In the genomic region with DNA sequence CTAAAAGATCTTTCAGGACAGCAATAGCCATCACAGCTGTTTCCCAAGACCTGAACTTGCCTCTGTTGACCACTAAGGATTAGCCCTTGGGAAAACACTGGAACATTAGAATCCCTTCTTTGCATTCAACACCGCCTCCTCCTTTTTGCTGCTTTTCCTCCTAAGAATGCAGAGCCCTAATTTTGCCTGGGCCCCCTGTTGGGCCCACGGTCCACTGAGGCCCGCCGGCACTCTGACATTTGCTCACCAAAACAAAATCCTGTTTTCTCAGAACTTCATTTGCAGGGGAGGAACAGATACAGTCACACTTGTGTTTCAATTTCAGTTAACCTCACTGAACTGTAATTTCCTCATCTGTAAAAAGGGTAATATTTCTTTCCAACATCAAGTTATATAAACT, we compare ENCODE assay signal across 1 cellular context.
TF ChIP-seq lines count a peak whose summit lies in the region.

No MANE protein-coding gene starts in this region.

TF ChIP-seq in GM23338, 12 proteins besides CTCF, POLR2A, EP300 and RAD21 (continued from another document):
- TF ChIP-seq, protein P1, sequence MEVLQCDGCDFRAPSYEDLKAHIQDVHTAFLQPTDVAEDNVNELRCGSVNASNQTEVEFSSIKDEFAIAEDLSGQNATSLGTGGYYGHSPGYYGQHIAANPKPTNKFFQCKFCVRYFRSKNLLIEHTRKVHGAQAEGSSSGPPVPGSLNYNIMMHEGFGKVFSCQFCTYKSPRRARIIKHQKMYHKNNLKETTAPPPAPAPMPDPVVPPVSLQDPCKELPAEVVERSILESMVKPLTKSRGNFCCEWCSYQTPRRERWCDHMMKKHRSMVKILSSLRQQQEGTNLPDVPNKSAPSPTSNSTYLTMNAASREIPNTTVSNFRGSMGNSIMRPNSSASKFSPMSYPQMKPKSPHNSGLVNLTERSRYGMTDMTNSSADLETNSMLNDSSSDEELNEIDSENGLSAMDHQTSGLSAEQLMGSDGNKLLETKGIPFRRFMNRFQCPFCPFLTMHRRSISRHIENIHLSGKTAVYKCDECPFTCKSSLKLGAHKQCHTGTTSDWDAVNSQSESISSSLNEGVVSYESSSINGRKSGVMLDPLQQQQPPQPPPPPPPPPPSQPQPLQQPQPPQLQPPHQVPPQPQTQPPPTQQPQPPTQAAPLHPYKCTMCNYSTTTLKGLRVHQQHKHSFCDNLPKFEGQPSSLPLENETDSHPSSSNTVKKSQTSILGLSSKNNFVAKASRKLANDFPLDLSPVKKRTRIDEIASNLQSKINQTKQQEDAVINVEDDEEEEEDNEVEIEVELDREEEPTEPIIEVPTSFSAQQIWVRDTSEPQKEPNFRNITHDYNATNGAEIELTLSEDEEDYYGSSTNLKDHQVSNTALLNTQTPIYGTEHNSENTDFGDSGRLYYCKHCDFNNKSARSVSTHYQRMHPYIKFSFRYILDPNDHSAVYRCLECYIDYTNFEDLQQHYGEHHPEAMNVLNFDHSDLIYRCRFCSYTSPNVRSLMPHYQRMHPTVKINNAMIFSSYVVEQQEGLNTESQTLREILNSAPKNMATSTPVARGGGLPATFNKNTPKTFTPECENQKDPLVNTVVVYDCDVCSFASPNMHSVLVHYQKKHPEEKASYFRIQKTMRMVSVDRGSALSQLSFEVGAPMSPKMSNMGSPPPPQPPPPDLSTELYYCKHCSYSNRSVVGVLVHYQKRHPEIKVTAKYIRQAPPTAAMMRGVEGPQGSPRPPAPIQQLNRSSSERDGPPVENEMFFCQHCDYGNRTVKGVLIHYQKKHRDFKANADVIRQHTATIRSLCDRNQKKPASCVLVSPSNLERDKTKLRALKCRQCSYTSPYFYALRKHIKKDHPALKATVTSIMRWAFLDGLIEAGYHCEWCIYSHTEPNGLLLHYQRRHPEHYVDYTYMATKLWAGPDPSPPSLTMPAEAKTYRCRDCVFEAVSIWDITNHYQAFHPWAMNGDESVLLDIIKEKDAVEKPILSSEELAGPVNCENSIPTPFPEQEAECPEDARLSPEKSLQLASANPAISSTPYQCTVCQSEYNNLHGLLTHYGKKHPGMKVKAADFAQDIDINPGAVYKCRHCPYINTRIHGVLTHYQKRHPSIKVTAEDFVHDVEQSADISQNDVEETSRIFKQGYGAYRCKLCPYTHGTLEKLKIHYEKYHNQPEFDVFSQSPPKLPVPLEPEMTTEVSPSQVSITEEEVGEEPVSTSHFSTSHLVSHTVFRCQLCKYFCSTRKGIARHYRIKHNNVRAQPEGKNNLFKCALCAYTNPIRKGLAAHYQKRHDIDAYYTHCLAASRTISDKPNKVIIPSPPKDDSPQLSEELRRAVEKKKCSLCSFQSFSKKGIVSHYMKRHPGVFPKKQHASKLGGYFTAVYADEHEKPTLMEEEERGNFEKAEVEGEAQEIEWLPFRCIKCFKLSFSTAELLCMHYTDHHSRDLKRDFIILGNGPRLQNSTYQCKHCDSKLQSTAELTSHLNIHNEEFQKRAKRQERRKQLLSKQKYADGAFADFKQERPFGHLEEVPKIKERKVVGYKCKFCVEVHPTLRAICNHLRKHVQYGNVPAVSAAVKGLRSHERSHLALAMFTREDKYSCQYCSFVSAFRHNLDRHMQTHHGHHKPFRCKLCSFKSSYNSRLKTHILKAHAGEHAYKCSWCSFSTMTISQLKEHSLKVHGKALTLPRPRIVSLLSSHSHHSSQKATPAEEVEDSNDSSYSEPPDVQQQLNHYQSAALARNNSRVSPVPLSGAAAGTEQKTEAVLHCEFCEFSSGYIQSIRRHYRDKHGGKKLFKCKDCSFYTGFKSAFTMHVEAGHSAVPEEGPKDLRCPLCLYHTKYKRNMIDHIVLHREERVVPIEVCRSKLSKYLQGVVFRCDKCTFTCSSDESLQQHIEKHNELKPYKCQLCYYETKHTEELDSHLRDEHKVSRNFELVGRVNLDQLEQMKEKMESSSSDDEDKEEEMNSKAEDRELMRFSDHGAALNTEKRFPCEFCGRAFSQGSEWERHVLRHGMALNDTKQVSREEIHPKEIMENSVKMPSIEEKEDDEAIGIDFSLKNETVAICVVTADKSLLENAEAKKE (CRISPR knock-in tag; IDR thresholded peaks at IDR 0.05): no peak
- TF ChIP-seq EZH2phosphoT487 (IDR thresholded peaks at IDR 0.05; ENCODE audit: unreplicated experiment): no peak
- TF ChIP-seq REST (IDR thresholded peaks at IDR 0.05; ENCODE audit: unreplicated experiment): no peak
- TF ChIP-seq STAT1 (IDR thresholded peaks at IDR 0.05; ENCODE audit: unreplicated experiment): no peak
- no peak for TF ChIP-seq ETS1 (IDR thresholded peaks at IDR 0.05)
- TF ChIP-seq JUNB (IDR thresholded peaks at IDR 0.05; ENCODE audit: unreplicated experiment): no peak
- no peak for TF ChIP-seq ZNF331 (CRISPR knock-in tag; IDR thresholded peaks at IDR 0.05; ENCODE audit: low read depth)
- TF ChIP-seq POLR2AphosphoS5 (IDR thresholded peaks at IDR 0.05; ENCODE audit: low read depth): no peak
